Comparison of ENCODE assay signal across 1 cellular context in the genomic region with DNA sequence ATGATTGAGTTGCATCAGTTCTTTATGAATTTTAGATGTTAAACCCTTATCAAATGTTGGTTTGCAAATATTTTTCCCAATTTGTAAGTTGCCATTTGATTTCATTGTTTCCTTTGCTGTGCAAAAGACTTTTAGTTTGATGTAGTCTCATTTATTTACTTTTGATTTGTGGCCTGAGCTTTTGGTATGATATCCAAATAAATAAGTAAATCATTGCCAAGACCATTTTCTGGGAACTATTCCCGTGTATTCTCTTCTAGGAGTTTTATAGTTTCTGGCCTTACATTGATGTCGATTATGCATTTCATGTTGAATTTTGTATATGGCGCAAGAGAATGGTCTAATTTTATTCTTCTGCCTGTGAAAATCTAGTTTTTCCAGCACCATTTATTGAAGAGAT.
TF ChIP-seq lines count a peak whose summit lies in the region.

No MANE protein-coding gene starts in this region.

TF ChIP-seq in H1, 55 proteins besides CTCF, POLR2A, EP300 and RAD21:
- TF ChIP-seq JUN (IDR thresholded peaks at IDR 0.05; ENCODE audit: low read depth, low read length) (no peak), SIX5 (IDR thresholded peaks at IDR 0.05; ENCODE audit: low read depth, low read length) (no peak), NRF1 (IDR thresholded peaks at IDR 0.05; ENCODE audit: low read depth, low read length) (no peak), BACH1 (IDR thresholded peaks at IDR 0.05; ENCODE audit: low read length) (no peak), TCF12 (IDR thresholded peaks at IDR 0.05; ENCODE audit: low read depth, low read length) (no peak), EGR1 (IDR thresholded peaks at IDR 0.05; ENCODE audit: borderline replicate concordance, low read depth, low read length) (no peak), TEAD4 (IDR thresholded peaks at IDR 0.05; ENCODE audit: low read depth, low read length) (no peak), SRF (IDR thresholded peaks at IDR 0.05; ENCODE audit: low read depth, low read length) (no peak), HDAC6 (IDR thresholded peaks at IDR 0.05; ENCODE audit: low read depth, low read length) (no peak), POLR2AphosphoS5 (IDR thresholded peaks at IDR 0.05; ENCODE audit: low read depth, low read length) (no peak), POU5F1 (IDR thresholded peaks at IDR 0.05; ENCODE audit: low read depth, low read length) (no peak), RNF2 (IDR thresholded peaks at IDR 0.05; ENCODE audit: borderline replicate concordance, low read depth, low read length, missing control alignments, poor library complexity, severe bottlenecking) (no peak), CHD1 (IDR thresholded peaks at IDR 0.05; ENCODE audit: low read depth, low read length) (no peak), CBX8 (IDR thresholded peaks at IDR 0.05; ENCODE audit: borderline replicate concordance, low read depth, low read length) (no peak), KDM1A (IDR thresholded peaks at IDR 0.05; ENCODE audit: borderline replicate concordance, low read length) (no peak), USF2 (IDR thresholded peaks at IDR 0.05; ENCODE audit: low read length) (no peak), SAP30 (IDR thresholded peaks at IDR 0.05; ENCODE audit: insufficient read depth, insufficient replicate concordance, low read length) (no peak), RXRA (IDR thresholded peaks at IDR 0.05; ENCODE audit: insufficient read depth, low read depth, low read length) (no peak)
